Comparison of ENCODE assay signal across 8 cellular contexts in genomic region chr1:26827663-26828062, GRCh38. TPM values are rescaled to one million over a fixed set of nuclear protein-coding genes. Genes with fewer than 3 reads are reported as not detected.
A peak's percentile ranks its signal among the peaks of the same experiment; 100 is the strongest.
DNase-seq lines count a peak whose midpoint lies in the region; ATAC-seq and TF ChIP-seq lines count a peak whose summit lies in the region.

No MANE protein-coding gene starts in this region.

- H3K79me2 ChIP-seq in GM23338 (replicated peaks; ENCODE audit: insufficient read depth): peaks cover 4% of the 10 kb centered on the region; the same call in 1 of the 2 replicates

- no peak for TF ChIP-seq CTCF in GM23338 (conservative IDR thresholded peaks at IDR 0.05; ENCODE audit: low read depth in 2 of 2)
- TF ChIP-seq CTCF in WTC11 (IDR thresholded peaks at IDR 0.05): no peak
- no peak for TF ChIP-seq CTCF in left ventricle myocardium inferior (IDR thresholded peaks at IDR 0.05; ENCODE audit: borderline replicate concordance)

- H3K27ac Mint-ChIP-seq in GM23338 (no peak overlapping the region), WTC11 (no peak overlapping the region; the same call in 1 of the 2 replicates)

- H3K9me3 ChIP-seq in left ventricle myocardium inferior (replicated peaks): no peaks in the 10 kb centered on the region

- H4K20me1 ChIP-seq in GM23338 (replicated peaks; ENCODE audit: insufficient read depth): no peaks in the 10 kb centered on the region; the same call in 1 of the 2 replicates

- CTCF ChIA-PET in WTC11 (lab: Charles Lee): interaction anchor here (0.7 to 1.0 kb wide), 3 partner anchors 28 to 39 kb away, joined by 3 read pairs; partner anchors contain the start of gene SFN

- peaks cover 3% of the 10 kb centered on the region; the same call in 1 of the 2 replicates for H3F3A ChIP-seq in GM23338 (replicated peaks; ENCODE audit: low read depth)

- peaks cover 35% of the 10 kb centered on the region for H3K4me1 Mint-ChIP-seq in GM23338
- H3K4me1 Mint-ChIP-seq in WTC11: peaks cover 35% of the 10 kb centered on the region

- intact Hi-C loops in left ventricle myocardium inferior (cut with micrococcal nuclease): no loop called here

- H3K9me2 ChIP-seq in GM23338 (ENCODE audit: insufficient read depth): no peaks in the 10 kb centered on the region

- DNase-seq in GM23338 (ENCODE audit: low spot score) (peak; percentile 43), WTC11 (ENCODE audit: low spot score) (peak; percentile 35), left ventricle myocardium inferior (no peak), skeletal muscle cell (ENCODE audit: low read depth) (no peak)
- no peak for DNase-seq in stimulated activated CD4-positive, alpha-beta T cell treated with anti-CD3 and anti-CD28 coated beads, Interleukin-4, amount 100 ng/mL, for 24 hours
- no peak for DNase-seq in activated CD8-positive, alpha-beta memory T cell treated with anti-CD3 and anti-CD28 coated beads, Interleukin-2, amount 50 U/mL, for 48 hours

- peak; percentile 19 for ATAC-seq in GM23338
- ATAC-seq in WTC11: no peak
- no peak for ATAC-seq in HG03045 (IDR thresholded peaks at IDR 0.05; ENCODE audit: unreplicated experiment)
- ATAC-seq in GM21529 (IDR thresholded peaks at IDR 0.05; ENCODE audit: unreplicated experiment): no peak

- H3K27me3 ChIP-seq in GM23338 (ENCODE audit: insufficient read depth) (peaks cover 3% of the 10 kb centered on the region; the same call in 1 of the 2 replicates), left ventricle myocardium inferior (ENCODE audit: low read depth) (no peaks in the 10 kb centered on the region)

- H3K4me1 ChIP-seq in GM23338 (ENCODE audit: insufficient read depth) (peaks cover 20% of the 10 kb centered on the region), left ventricle myocardium inferior (peaks cover 46% of the 10 kb centered on the region)

- no peak overlapping the region for H2AFZ ChIP-seq in GM23338

- peak overlapping the region; percentile 82 for H3K4me3 Mint-ChIP-seq in GM23338
- peak overlapping the region; percentile 77 for H3K4me3 Mint-ChIP-seq in WTC11

- H3K36me3 Mint-ChIP-seq in GM23338 (ENCODE audit: low read depth) (peaks cover 8% of the 10 kb centered on the region), WTC11 (peaks cover 4% of the 10 kb centered on the region)

- peak overlapping the region; percentile 80 for H3K4me2 ChIP-seq in GM23338

- H3K27ac ChIP-seq in GM23338 (ENCODE audit: low read depth): no peak overlapping the region
- H3K27ac ChIP-seq in left ventricle myocardium inferior (replicated peaks): peak overlapping the region; percentile 86

- POLR2A ChIA-PET in WTC11 (lab: Charles Lee): interaction anchor here (0.6 kb wide), 1 partner anchor 205 kb away, joined by 6 read pairs; no protein-coding TSS in a partner anchor

- H3K4me3 ChIP-seq in GM23338 (peak overlapping the region; percentile 64), left ventricle myocardium inferior (peak overlapping the region; percentile 88), skeletal muscle cell (ENCODE audit: low read depth, low read length) (peak overlapping the region; percentile 63)

- peaks cover 21% of the 10 kb centered on the region for H3K27me3 Mint-ChIP-seq in GM23338 (ENCODE audit: insufficient read depth, low read depth, poor library complexity)
- peaks cover 2% of the 10 kb centered on the region; the same call in 1 of the 2 replicates for H3K27me3 Mint-ChIP-seq in WTC11 (ENCODE audit: low read depth)

- peaks cover 3% of the 10 kb centered on the region; the same call in 2 of the 3 replicates for H3K9me3 Mint-ChIP-seq in GM23338
- H3K9me3 Mint-ChIP-seq in WTC11: peaks cover 4% of the 10 kb centered on the region

- H3K36me3 ChIP-seq in GM23338 (ENCODE audit: insufficient read depth) (no peaks in the 10 kb centered on the region), left ventricle myocardium inferior (peaks cover 12% of the 10 kb centered on the region)

TF ChIP-seq in GM23338, 12 proteins besides CTCF, POLR2A, EP300 and RAD21 (continues in another document):
- no peak for TF ChIP-seq POLR2AphosphoS5 (IDR thresholded peaks at IDR 0.05; ENCODE audit: low read depth)
- no peak for TF ChIP-seq CREB1 (CRISPR knock-in tag; IDR thresholded peaks at IDR 0.05; ENCODE audit: low read depth)
- no peak for TF ChIP-seq EZH2phosphoT487 (IDR thresholded peaks at IDR 0.05; ENCODE audit: unreplicated experiment)
- no peak for TF ChIP-seq STAT1 (IDR thresholded peaks at IDR 0.05; ENCODE audit: unreplicated experiment)
- TF ChIP-seq ZNF331 (CRISPR knock-in tag; IDR thresholded peaks at IDR 0.05; ENCODE audit: low read depth): no peak

TF ChIP-seq in WTC11, 78 proteins besides CTCF, POLR2A, EP300 and RAD21 (continues in another document):
- TF ChIP-seq CDX4 (CRISPR knock-in tag; IDR thresholded peaks at IDR 0.05; ENCODE audit: borderline replicate concordance): no peak
- TF ChIP-seq NFE2L1 (CRISPR knock-in tag; IDR thresholded peaks at IDR 0.05): no peak
- TF ChIP-seq GABPB1 (CRISPR knock-in tag; IDR thresholded peaks at IDR 0.05): no peak
- no peak for TF ChIP-seq KAT7 (CRISPR knock-in tag; IDR thresholded peaks at IDR 0.05; ENCODE audit: borderline replicate concordance)
- TF ChIP-seq, protein P1, sequence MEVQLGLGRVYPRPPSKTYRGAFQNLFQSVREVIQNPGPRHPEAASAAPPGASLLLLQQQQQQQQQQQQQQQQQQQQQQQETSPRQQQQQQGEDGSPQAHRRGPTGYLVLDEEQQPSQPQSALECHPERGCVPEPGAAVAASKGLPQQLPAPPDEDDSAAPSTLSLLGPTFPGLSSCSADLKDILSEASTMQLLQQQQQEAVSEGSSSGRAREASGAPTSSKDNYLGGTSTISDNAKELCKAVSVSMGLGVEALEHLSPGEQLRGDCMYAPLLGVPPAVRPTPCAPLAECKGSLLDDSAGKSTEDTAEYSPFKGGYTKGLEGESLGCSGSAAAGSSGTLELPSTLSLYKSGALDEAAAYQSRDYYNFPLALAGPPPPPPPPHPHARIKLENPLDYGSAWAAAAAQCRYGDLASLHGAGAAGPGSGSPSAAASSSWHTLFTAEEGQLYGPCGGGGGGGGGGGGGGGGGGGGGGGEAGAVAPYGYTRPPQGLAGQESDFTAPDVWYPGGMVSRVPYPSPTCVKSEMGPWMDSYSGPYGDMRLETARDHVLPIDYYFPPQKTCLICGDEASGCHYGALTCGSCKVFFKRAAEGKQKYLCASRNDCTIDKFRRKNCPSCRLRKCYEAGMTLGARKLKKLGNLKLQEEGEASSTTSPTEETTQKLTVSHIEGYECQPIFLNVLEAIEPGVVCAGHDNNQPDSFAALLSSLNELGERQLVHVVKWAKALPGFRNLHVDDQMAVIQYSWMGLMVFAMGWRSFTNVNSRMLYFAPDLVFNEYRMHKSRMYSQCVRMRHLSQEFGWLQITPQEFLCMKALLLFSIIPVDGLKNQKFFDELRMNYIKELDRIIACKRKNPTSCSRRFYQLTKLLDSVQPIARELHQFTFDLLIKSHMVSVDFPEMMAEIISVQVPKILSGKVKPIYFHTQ (CRISPR knock-in tag; IDR thresholded peaks at IDR 0.05): no peak
- TF ChIP-seq, protein P2, sequence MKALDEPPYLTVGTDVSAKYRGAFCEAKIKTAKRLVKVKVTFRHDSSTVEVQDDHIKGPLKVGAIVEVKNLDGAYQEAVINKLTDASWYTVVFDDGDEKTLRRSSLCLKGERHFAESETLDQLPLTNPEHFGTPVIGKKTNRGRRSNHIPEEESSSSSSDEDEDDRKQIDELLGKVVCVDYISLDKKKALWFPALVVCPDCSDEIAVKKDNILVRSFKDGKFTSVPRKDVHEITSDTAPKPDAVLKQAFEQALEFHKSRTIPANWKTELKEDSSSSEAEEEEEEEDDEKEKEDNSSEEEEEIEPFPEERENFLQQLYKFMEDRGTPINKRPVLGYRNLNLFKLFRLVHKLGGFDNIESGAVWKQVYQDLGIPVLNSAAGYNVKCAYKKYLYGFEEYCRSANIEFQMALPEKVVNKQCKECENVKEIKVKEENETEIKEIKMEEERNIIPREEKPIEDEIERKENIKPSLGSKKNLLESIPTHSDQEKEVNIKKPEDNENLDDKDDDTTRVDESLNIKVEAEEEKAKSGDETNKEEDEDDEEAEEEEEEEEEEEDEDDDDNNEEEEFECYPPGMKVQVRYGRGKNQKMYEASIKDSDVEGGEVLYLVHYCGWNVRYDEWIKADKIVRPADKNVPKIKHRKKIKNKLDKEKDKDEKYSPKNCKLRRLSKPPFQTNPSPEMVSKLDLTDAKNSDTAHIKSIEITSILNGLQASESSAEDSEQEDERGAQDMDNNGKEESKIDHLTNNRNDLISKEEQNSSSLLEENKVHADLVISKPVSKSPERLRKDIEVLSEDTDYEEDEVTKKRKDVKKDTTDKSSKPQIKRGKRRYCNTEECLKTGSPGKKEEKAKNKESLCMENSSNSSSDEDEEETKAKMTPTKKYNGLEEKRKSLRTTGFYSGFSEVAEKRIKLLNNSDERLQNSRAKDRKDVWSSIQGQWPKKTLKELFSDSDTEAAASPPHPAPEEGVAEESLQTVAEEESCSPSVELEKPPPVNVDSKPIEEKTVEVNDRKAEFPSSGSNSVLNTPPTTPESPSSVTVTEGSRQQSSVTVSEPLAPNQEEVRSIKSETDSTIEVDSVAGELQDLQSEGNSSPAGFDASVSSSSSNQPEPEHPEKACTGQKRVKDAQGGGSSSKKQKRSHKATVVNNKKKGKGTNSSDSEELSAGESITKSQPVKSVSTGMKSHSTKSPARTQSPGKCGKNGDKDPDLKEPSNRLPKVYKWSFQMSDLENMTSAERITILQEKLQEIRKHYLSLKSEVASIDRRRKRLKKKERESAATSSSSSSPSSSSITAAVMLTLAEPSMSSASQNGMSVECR (CRISPR knock-in tag; IDR thresholded peaks at IDR 0.05; ENCODE audit: borderline replicate concordance): no peak

RNA-seq across cellular contexts. Expression of gene ZDHHC18, which starts 1.2 kb away (rescaled TPM):
- 15.5 and 26.8 TPM in 2 replicates for total RNA-seq in GM23338 (2014; rRNA removed; shearing (Covaris generic))
- polyA plus RNA-seq in GM23338 (2016; fragmentation: Nextera tagmentation; extraction: Ambion mirVana): 5.6 and 6.3 TPM in 2 replicates
- 26.5 to 29.8 TPM (median 28.7 TPM) in 3 replicates for total RNA-seq in WTC11 (2021)
- 11.8 TPM for total RNA-seq in left ventricle myocardium inferior

RNA-seq across cellular contexts. Expression of gene SFN, which starts 35.3 kb away (rescaled TPM):
- 2.6 and 4.1 TPM in 2 replicates for total RNA-seq in GM23338 (2014; rRNA removed; shearing (Covaris generic))
- polyA plus RNA-seq in GM23338 (2016; fragmentation: Nextera tagmentation; extraction: Ambion mirVana): 1.8 and 3.6 TPM in 2 replicates
- total RNA-seq in WTC11 (2021): 8.0 to 14.3 TPM (median 8.0 TPM) in 3 replicates
- 0.16 TPM for total RNA-seq in left ventricle myocardium inferior

RNA-seq across cellular contexts. Expression of gene PIGV, which starts 39.9 kb away (rescaled TPM):
- 11.7 and 12.6 TPM in 2 replicates for total RNA-seq in GM23338 (2014; rRNA removed; shearing (Covaris generic))
- 3.8 and 4.5 TPM in 2 replicates for polyA plus RNA-seq in GM23338 (2016; fragmentation: Nextera tagmentation; extraction: Ambion mirVana)
- total RNA-seq in WTC11 (2021) (13.1 to 15.0 TPM (median 13.7 TPM) in 3 replicates), left ventricle myocardium inferior (5.6 TPM)

Comparison
In these comparisons a context has a peak if more than half of its experiments do, and no peak if none do; other contexts are left out.
1. DNase-seq: peak in GM23338 (single experiment) and WTC11 (single experiment); none in left ventricle myocardium inferior (single experiment), skeletal muscle cell (single experiment), stimulated activated CD4-positive, alpha-beta T cell treated with anti-CD3 and anti-CD28 coated beads, Interleukin-4, amount 100 ng/mL, for 24 hours (single experiment) and activated CD8-positive, alpha-beta memory T cell treated with anti-CD3 and anti-CD28 coated beads, Interleukin-2, amount 50 U/mL, for 48 hours (single experiment).
2. Peak in every context shown above with its lines, with median percentiles within 50 percentile points of each other: H3K4me3 ChIP-seq.